In the genomic region with DNA sequence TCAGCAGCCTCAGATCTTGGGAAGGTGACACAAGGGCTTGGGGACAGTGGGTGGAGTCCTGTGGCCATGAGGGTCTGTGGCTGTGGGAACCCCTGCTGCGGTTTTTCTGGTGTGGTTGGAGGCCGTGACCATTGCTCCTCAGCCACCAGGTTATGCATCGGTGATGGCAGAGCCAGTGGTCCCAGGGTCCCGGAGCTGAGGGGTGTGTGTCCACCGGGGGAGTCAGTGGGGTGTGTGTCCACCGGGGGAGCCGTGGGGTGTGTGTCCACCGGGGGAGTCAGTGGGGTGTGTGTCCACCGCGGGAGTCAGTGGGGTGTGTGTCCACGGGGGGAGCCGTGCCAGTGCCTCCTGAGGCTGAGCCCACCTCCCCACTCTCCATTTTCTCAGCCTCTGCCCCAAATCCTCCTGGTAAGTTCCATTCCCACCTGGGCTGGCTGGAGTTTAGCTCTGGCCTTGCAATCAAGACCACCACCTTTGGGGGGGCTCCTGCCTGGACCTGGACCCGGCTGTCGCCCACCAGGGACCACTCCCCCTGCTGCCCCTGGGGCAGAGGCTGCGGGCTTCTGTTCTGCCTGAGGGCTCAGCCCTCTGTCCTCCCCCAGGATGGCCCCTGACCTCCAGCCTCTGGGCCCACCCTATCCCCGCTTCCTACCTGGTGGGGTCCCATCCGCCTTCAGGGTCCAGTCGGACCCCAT, we compare ENCODE assay signal across 30 cellular contexts.
A peak's percentile ranks its signal among the peaks of the same experiment; 100 is the strongest.
DNase-seq lines count a peak whose midpoint lies in the region; ATAC-seq, FAIRE-seq and TF ChIP-seq lines count a peak whose summit lies in the region.
"Had no signal": no experiment of that assay in that cellular context is flagged by ENCODE, and none has a peak within 500 bp of the region (broad histone marks: within the 10 kb centered on the region; RNA-seq: fewer than 3 reads in every experiment).

No MANE protein-coding gene starts in this region.

- TF ChIP-seq RAD21 in K562 (CRISPR knock-in tag; conservative IDR thresholded peaks at IDR 0.05 in 1 of 2, IDR thresholded peaks at IDR 0.05 in 1 of 2), result no peak

- H3K4me2 ChIP-seq in K562 (ENCODE audit: insufficient read depth, low read length) (no peak overlapping the region), osteoblast (ENCODE audit: insufficient read depth, low read length) (no peak overlapping the region)

- POLR2A ChIA-PET in K562 (lab: Yijun Ruan, JAX), result no interaction called here

- 79% methylated on average over 17 of the region's 18 CpGs for WGBS in K562 (ENCODE audit: insufficient coverage, low coverage, missing lambda C conversion rate)

- no peak for TF ChIP-seq CTCF in right atrium auricular region (IDR thresholded peaks at IDR 0.05)
- TF ChIP-seq CTCF in K562 (IDR thresholded peaks at IDR 0.05 in 2 of 3, conservative IDR thresholded peaks at IDR 0.05 in 1 of 3; ENCODE audit: insufficient read depth in 2 of 3, low read depth in 1 of 3, low read length in 3 of 3), result peak in 1 of 3 experiments; percentile 26; a peak in 1 of 6 replicates
- no peak for TF ChIP-seq CTCF in osteoblast (IDR thresholded peaks at IDR 0.05; ENCODE audit: extremely low read depth, low read depth, low read length)
- TF ChIP-seq CTCF in colonic mucosa (IDR thresholded peaks at IDR 0.05), result no peak

- no peak overlapping the region for H3K27ac ChIP-seq in right atrium auricular region
- H3K27ac ChIP-seq in K562 (ENCODE audit: extremely low read depth, low read depth, low read length), result no peak overlapping the region
- no peak overlapping the region for H3K27ac ChIP-seq in osteoblast (ENCODE audit: low read depth, low read length)
- H3K27ac ChIP-seq in colonic mucosa, result no peak overlapping the region
- H3K27ac ChIP-seq: esophagus squamous epithelium, foreskin keratinocyte, heart left ventricle, suprapubic skin had no signal

- BruUV-seq in K562 (replicated peaks; lab: Mats Ljungman, UMichigan), result no TSS peak

- in situ Hi-C loops in K562 (cut with MboI), result no loop called here

- no peaks in the 10 kb centered on the region for H4K20me1 ChIP-seq in K562 (replicated peaks; ENCODE audit: control insufficient read depth, insufficient read depth, low read length)
- no peaks in the 10 kb centered on the region for H4K20me1 ChIP-seq in osteoblast (ENCODE audit: insufficient read depth, low read length)

- no peak for TF ChIP-seq EP300 in K562 (IDR thresholded peaks at IDR 0.05; ENCODE audit: low read length)

- H3K9me3 ChIP-seq in right atrium auricular region (no peaks in the 10 kb centered on the region), K562 (replicated peaks; ENCODE audit: control insufficient read depth, insufficient read depth, low read depth, low read length) (0 out of 2 replicates have a peak, but pooled peaks cover 3% of the 10 kb centered on the region), osteoblast (ENCODE audit: low read depth, low read length) (no peaks in the 10 kb centered on the region), colonic mucosa (no peaks in the 10 kb centered on the region)
- H3K9me3 ChIP-seq: BE2C, esophagus squamous epithelium, heart left ventricle, suprapubic skin had no signal

- H3K9ac ChIP-seq in K562 (ENCODE audit: insufficient read depth in 1 of 2, low read depth in 2 of 2, low read length in 2 of 2) (peak overlapping the region in 1 of 2 experiments; percentile 20; a peak in 1 of 4 replicates), colonic mucosa (ENCODE audit: low read depth in 2 of 2, low read length in 2 of 2) (no peak overlapping the region)

- H3K9me1 ChIP-seq in K562 (ENCODE audit: control insufficient read depth, insufficient read depth, low read length), result no peaks in the 10 kb centered on the region

- H3K4me1 ChIP-seq in right atrium auricular region, result peaks cover 0 to 31% of the 10 kb centered on the region in 2 donors
- H3K4me1 ChIP-seq in K562 (replicated peaks in 1 of 2; ENCODE audit: control insufficient read depth in 2 of 2, insufficient read depth in 2 of 2, low read length in 2 of 2), result peaks cover 0 to 71% of the 10 kb centered on the region in 2 experiments; a peak in 4 of 5 replicates
- no peaks in the 10 kb centered on the region for H3K4me1 ChIP-seq in osteoblast (ENCODE audit: insufficient read depth, low read length)
- H3K4me1 ChIP-seq in colonic mucosa, result no peaks in the 10 kb centered on the region
- H3K4me1 ChIP-seq: foreskin keratinocyte had no signal

- TF ChIP-seq POLR2A in K562 (conservative IDR thresholded peaks at IDR 0.05), result no peak

- ATAC-seq in left cardiac atrium (no peak), K562 (peak; percentile 23; the same call in 1 of the 3 replicates), GM19035 (IDR thresholded peaks at IDR 0.05; ENCODE audit: unreplicated experiment) (no peak)
- ATAC-seq: activated naive CD8-positive, alpha-beta T cell treated with anti-CD3 and anti-CD28 coated beads, Interleukin-2, amount 50 U/mL, for 24 hours; activated T-cell treated with anti-CD3 and anti-CD28 coated beads, Interleukin-2, amount 50 U/mL, for 4 hours; foreskin keratinocyte; natural killer cell had no signal

- no peaks in the 10 kb centered on the region for H3K27me3 ChIP-seq in right atrium auricular region
- no peaks in the 10 kb centered on the region; a peak in 1 of 5 replicates for H3K27me3 ChIP-seq in K562 (ENCODE audit: control insufficient read depth in 2 of 2, insufficient read depth in 2 of 2, low read length in 2 of 2)
- no peaks in the 10 kb centered on the region for H3K27me3 ChIP-seq in osteoblast (ENCODE audit: insufficient read depth, low read length)
- H3K27me3 ChIP-seq in colonic mucosa, result no peaks in the 10 kb centered on the region
- H3K27me3 ChIP-seq: BE2C, heart left ventricle, suprapubic skin had no signal

- H3K36me3 ChIP-seq in right atrium auricular region (no peaks in the 10 kb centered on the region), K562 (ENCODE audit: control insufficient read depth, insufficient read depth, low read length) (peaks cover 16% of the 10 kb centered on the region; the same call in 2 of the 3 replicates), osteoblast (ENCODE audit: insufficient read depth, low read length) (no peaks in the 10 kb centered on the region), colonic mucosa (no peaks in the 10 kb centered on the region)
- H3K36me3 ChIP-seq: BE2C, suprapubic skin had no signal

- H3K4me3 ChIP-seq in right atrium auricular region (no peak overlapping the region), K562 (no peak overlapping the region), osteoblast (ENCODE audit: insufficient read depth, low read length) (no peak overlapping the region), colonic mucosa (no peak overlapping the region)
- H3K4me3 ChIP-seq: esophagus squamous epithelium, heart left ventricle, lung, suprapubic skin had no signal

- no peak for FAIRE-seq in K562 (lab: Jason Lieb, UNC)
- FAIRE-seq: GM12892 had no signal

- CTCF ChIA-PET in K562 (lab: Yijun Ruan, JAX; ENCODE audit: low intra/inter-chr PET ratio), result no interaction called here

- DNase-seq in right atrium auricular region (ENCODE audit: low spot score), result peak; percentile 52
- no peak for DNase-seq in left cardiac atrium
- no peak for DNase-seq in K562 (ENCODE audit: extremely low read depth in 1 of 4, low spot score in 3 of 4)
- DNase-seq in osteoblast (ENCODE audit: insufficient read length, low spot score, missing footprints), result peak; percentile 27
- DNase-seq in T-helper 2 cell, result no peak
- DNase-seq in colonic mucosa, result no peak
- DNase-seq: activated CD4-positive, alpha-beta T cell treated with anti-CD3 and anti-CD28 coated beads, Interleukin-2, amount 10 ng/mL, durations not matched to agents 24 days and 14 days; activated gamma-delta T cell treated with Interleukin-2 at 50 U/mL for 16 hours; activated naive CD8-positive, alpha-beta T cell treated with anti-CD3 and anti-CD28 coated beads, Interleukin-2, amount 50 U/mL, for 24 hours; activated T-cell treated with anti-CD3 and anti-CD28 coated beads, Interleukin-2, amount 50 U/mL, for 4 hours; esophagus squamous epithelium; foreskin keratinocyte; HCEC 1CT; heart left ventricle; Karpas-422; natural killer cell; NCI-H1436; NCI-H2081; NCI-H2227 treated with DMSO at 0.1 percent for 48 hours; occipital lobe; SHP77 treated with DMSO at 0.1 percent for 48 hours; stimulated activated CD4-positive, alpha-beta T cell treated with anti-CD3 and anti-CD28 coated beads, Interleukin-15, amount 100 ng/mL, for 24 hours; stimulated activated CD4-positive, alpha-beta T cell treated with anti-CD3 and anti-CD28 coated beads, Interleukin-4, amount 100 ng/mL, for 4 hours; SW 1271; T-helper 9 cell had no signal

- intact Hi-C loops in left cardiac atrium (cut with DNase I), result no loop called here
- intact Hi-C loops in K562 (cut with micrococcal nuclease), result no loop called here
- intact Hi-C loops in colonic mucosa (cut with DNase I), result no loop called here

- no peaks in the 10 kb centered on the region for H3K79me2 ChIP-seq in K562 (ENCODE audit: control insufficient read depth, insufficient read depth, low read length)
- no peaks in the 10 kb centered on the region for H3K79me2 ChIP-seq in osteoblast (ENCODE audit: insufficient read depth, low read length)

- H2AFZ ChIP-seq in K562 (ENCODE audit: low read depth, low read length), result no peak overlapping the region
- H2AFZ ChIP-seq in osteoblast (ENCODE audit: low read length), result no peak overlapping the region

TF ChIP-seq in K562, 482 proteins besides CTCF, POLR2A, EP300 and RAD21:
- TF ChIP-seq POLR2G (IDR thresholded peaks at IDR 0.05; ENCODE audit: low read depth, low read length), result peak; percentile 0; the same call in 1 of the 2 replicates
- TF ChIP-seq RBM22 (IDR thresholded peaks at IDR 0.05; ENCODE audit: low read depth, low read length, poor library complexity, severe bottlenecking), result peak; percentile 12
- TF ChIP-seq ILK (tag; IDR thresholded peaks at IDR 0.05; ENCODE audit: borderline replicate concordance, low read depth), result no peak

Comparison
In these comparisons a context has a peak if more than half of its experiments do, and no peak if none do; other contexts are left out.
1. DNase-seq: peak in right atrium auricular region (single experiment) and osteoblast (single experiment); none in left cardiac atrium (single experiment), K562 (0 of 4), T-helper 2 cell (0 of 5) and colonic mucosa (single experiment).